ENCODE assay signal across 8 cellular contexts in the genomic region with DNA sequence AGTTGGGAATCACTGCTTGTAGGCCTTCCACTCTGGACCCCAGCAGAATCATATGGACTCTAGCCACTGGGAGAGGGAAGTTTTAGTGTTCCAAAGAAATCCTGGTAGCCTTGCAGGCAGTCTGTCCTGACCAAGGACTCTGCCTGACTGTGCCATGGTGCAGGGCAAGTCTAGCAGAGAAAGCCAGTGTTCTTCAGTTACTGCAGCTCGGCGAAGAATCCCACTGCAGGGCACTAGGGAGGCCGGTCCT. TPM values are rescaled to one million over a fixed set of nuclear protein-coding genes. Genes with fewer than 3 reads are reported as not detected.
DNase-seq lines count a peak whose midpoint lies in the region; ATAC-seq and TF ChIP-seq lines count a peak whose summit lies in the region.

No MANE protein-coding gene starts in this region.

- H3K4me1 ChIP-seq in adipocyte (ENCODE audit: control insufficient read depth, insufficient read depth, low read length) (peaks cover 40% of the 10 kb centered on the region), thoracic aorta (ENCODE audit: control insufficient read depth in 1 of 2, low read depth in 2 of 2) (peaks cover 10 to 25% of the 10 kb centered on the region in 2 donors)

- in situ Hi-C loops in ACHN (cut with HindIII; ENCODE audit: low pct_ligation_motif_present, low pct_unique_long_range_greater_than_20kb, low sequenced_read_pairs): no loop called here

- ATAC-seq in thoracic aorta (ENCODE audit: insufficient number of reproducible peaks, low FRiP score, low read depth) (no peak), GM18520 (IDR thresholded peaks at IDR 0.05; ENCODE audit: unreplicated experiment) (no peak)

- peak overlapping the region in 1 of 2 donors; percentile 52 for H3K27ac ChIP-seq in thoracic aorta

- H3K27me3 ChIP-seq in adipocyte (replicated peaks; ENCODE audit: control insufficient read depth, insufficient read depth, low read length) (no peaks in the 10 kb centered on the region), kidney epithelial cell (ENCODE audit: control insufficient read depth, insufficient read depth, low read length) (no peaks in the 10 kb centered on the region), thoracic aorta (replicated peaks; ENCODE audit: insufficient read depth) (no peaks in the 10 kb centered on the region)

- H3K4me3 Mint-ChIP-seq in HFFc6: peak overlapping the region; percentile 92

- H3K9me3 ChIP-seq in adipocyte (ENCODE audit: control insufficient read depth, low read length): no peaks in the 10 kb centered on the region
- no peaks in the 10 kb centered on the region for H3K9me3 ChIP-seq in thoracic aorta

- peaks cover 7% of the 10 kb centered on the region; the same call in 1 of the 2 replicates for H3K27me3 Mint-ChIP-seq in HFFc6 (ENCODE audit: insufficient read depth)

- peak; percentile 41 for DNase-seq in ACHN
- DNase-seq in HFFc6: no peak
- no peak for DNase-seq in adipocyte (ENCODE audit: low read depth)
- DNase-seq in kidney epithelial cell (ENCODE audit: low read depth): no peak
- DNase-seq in thoracic aorta (ENCODE audit: low spot score): no peak
- no peak for DNase-seq in SKM-1 (lab: John Stamatoyannopoulos, UW; ENCODE audit: unreplicated experiment)
- DNase-seq in NCI-H226: no peak

- peaks cover 31% of the 10 kb centered on the region for H3K36me3 Mint-ChIP-seq in HFFc6 (ENCODE audit: low read depth)

- no peak for TF ChIP-seq CTCF in HFFc6 (IDR thresholded peaks at IDR 0.05)
- TF ChIP-seq CTCF in kidney epithelial cell (IDR thresholded peaks at IDR 0.05; ENCODE audit: insufficient read depth, low read length, poor library complexity, severe bottlenecking): no peak
- TF ChIP-seq CTCF in thoracic aorta (IDR thresholded peaks at IDR 0.05): no peak

- peak overlapping the region; percentile 86 for H3K27ac Mint-ChIP-seq in HFFc6

- H3K4me1 Mint-ChIP-seq in HFFc6 (ENCODE audit: low read depth): peaks cover 70% of the 10 kb centered on the region

- peak overlapping the region; percentile 95 for H3K9ac ChIP-seq in adipocyte (ENCODE audit: low read length)

- H3K9me3 Mint-ChIP-seq in HFFc6: peaks cover 13% of the 10 kb centered on the region

- H3K36me3 ChIP-seq in adipocyte (ENCODE audit: control insufficient read depth, insufficient read depth, low read length, severe bottlenecking) (peaks cover 14% of the 10 kb centered on the region), kidney epithelial cell (ENCODE audit: control insufficient read depth, insufficient read depth, low read length) (no peaks in the 10 kb centered on the region), thoracic aorta (no peaks in the 10 kb centered on the region)

- peak overlapping the region; percentile 97 for H3K4me3 ChIP-seq in adipocyte (ENCODE audit: low read length)
- peak overlapping the region; percentile 31 for H3K4me3 ChIP-seq in kidney epithelial cell (ENCODE audit: low read depth, low read length)
- H3K4me3 ChIP-seq in thoracic aorta: peak overlapping the region; percentile 80

RNA-seq across cellular contexts. Expression of gene MATR3, which starts 20.3 kb away (rescaled TPM):
- 100 to 1,000 TPM; 117 to 179 (median 140) TPM for total RNA-seq in HFFc6 (2021; fragmentation: NEBNext Ultra II Directional; extraction: Animal tissue kit (Norgen Biotek cat#: 25700))
- total RNA-seq in kidney epithelial cell (219 and 266 TPM in 2 replicates), thoracic aorta (100 to 1,000 TPM; 194 to 264 TPM)

Comparison
In these comparisons a context has a peak if more than half of its experiments do, and no peak if none do; other contexts are left out.
1. H3K4me3 ChIP-seq: peak in every context shown above with its lines; median percentile 97 in adipocyte; 80 in thoracic aorta; 31 in kidney epithelial cell.